11 cellular contexts compared by ENCODE assay signal in genomic region chr16:728890-729744, GRCh38. TPM values are rescaled to one million over a fixed set of nuclear protein-coding genes. Genes with fewer than 3 reads are reported as not detected.
DNase-seq lines count a peak whose midpoint lies in the region; ATAC-seq and TF ChIP-seq lines count a peak whose summit lies in the region.
"Had no signal": no experiment of that assay in that cellular context is flagged by ENCODE, and none has a peak within 500 bp of the region (broad histone marks: within the 10 kb centered on the region; RNA-seq: fewer than 3 reads in every experiment).

No MANE protein-coding gene starts in this region.

- peak overlapping the region; percentile 65 for H3K4me3 Mint-ChIP-seq in activated naive CD8-positive, alpha-beta T cell treated with anti-CD3 and anti-CD28 coated beads for 36 hours
- peak overlapping the region in 4 of 5 donors; percentile 44 to 70 (median 63) for H3K4me3 Mint-ChIP-seq in immature natural killer cell

- H3K27me3 Mint-ChIP-seq in activated naive CD8-positive, alpha-beta T cell treated with anti-CD3 and anti-CD28 coated beads for 36 hours, result no peaks in the 10 kb centered on the region
- H3K27me3 Mint-ChIP-seq in immature natural killer cell (ENCODE audit: low read depth in 3 of 3), result peaks cover 2 to 11% (median 3%) of the 10 kb centered on the region in 3 donors

- TF ChIP-seq CTCF in heart left ventricle (IDR thresholded peaks at IDR 0.05) (no peak), upper lobe of right lung (IDR thresholded peaks at IDR 0.05) (no peak)

- DNase-seq in heart left ventricle (peak in 3 of 5 donors; percentile 20 to 33 (median 30)), left cardiac atrium (no peak), immature natural killer cell (no peak), upper lobe of right lung (peak; percentile 67)
- no peak for DNase-seq in activated naive CD8-positive, alpha-beta T cell treated with anti-CD3 and anti-CD28 coated beads for 36 hours
- DNase-seq: NCI-H1105 had no signal

- H3K36me3 ChIP-seq in heart left ventricle, result peaks cover 0 to 38% (median 25%) of the 10 kb centered on the region in 9 donors
- peaks cover 8% of the 10 kb centered on the region for H3K36me3 ChIP-seq in upper lobe of right lung

- peaks cover 3% of the 10 kb centered on the region for H3K4me1 Mint-ChIP-seq in activated naive CD8-positive, alpha-beta T cell treated with anti-CD3 and anti-CD28 coated beads for 36 hours
- H3K4me1 Mint-ChIP-seq in immature natural killer cell, result no peaks in the 10 kb centered on the region

- H3K4me3 ChIP-seq in heart left ventricle (peak overlapping the region in 5 of 12 donors; percentile 56 to 65 (median 62)), upper lobe of right lung (no peak overlapping the region)

- H3K4me1 ChIP-seq in heart left ventricle, result peaks cover 8 to 33% (median 22%) of the 10 kb centered on the region in 12 donors
- H3K4me1 ChIP-seq in upper lobe of right lung, result peaks cover 20% of the 10 kb centered on the region

- H3K27ac Mint-ChIP-seq in activated naive CD8-positive, alpha-beta T cell treated with anti-CD3 and anti-CD28 coated beads for 36 hours, result no peak overlapping the region
- H3K27ac Mint-ChIP-seq in immature natural killer cell, result peak overlapping the region in 1 of 6 donors; percentile 20

- H3K9me3 ChIP-seq in heart left ventricle, result no peaks in the 10 kb centered on the region
- no peaks in the 10 kb centered on the region for H3K9me3 ChIP-seq in upper lobe of right lung
- H3K9me3 ChIP-seq: colonic mucosa, prostate gland had no signal

- H3K9me3 Mint-ChIP-seq in activated naive CD8-positive, alpha-beta T cell treated with anti-CD3 and anti-CD28 coated beads for 36 hours, result no peaks in the 10 kb centered on the region
- no peaks in the 10 kb centered on the region for H3K9me3 Mint-ChIP-seq in immature natural killer cell

- WGBS in heart left ventricle, 4 donors, result 42 to 83% (median 62%) methylated on average over 27 to 55 of the region's 55 CpGs

- no peak for TF ChIP-seq POLR2A in heart left ventricle (IDR thresholded peaks at IDR 0.05)

- H3K27ac ChIP-seq in heart left ventricle, result no peak overlapping the region
- no peak overlapping the region for H3K27ac ChIP-seq in upper lobe of right lung
- H3K27ac ChIP-seq: colonic mucosa, prostate gland had no signal

- intact Hi-C loops in heart left ventricle (cut with DNase I) (no loop called here), left cardiac atrium (cut with DNase I) (no loop called here), upper lobe of right lung (cut with DNase I) (no loop called here)

- H3K27me3 ChIP-seq in heart left ventricle (peaks cover 0 to 24% (median 0%) of the 10 kb centered on the region in 9 donors), upper lobe of right lung (peaks cover 16% of the 10 kb centered on the region)

- ATAC-seq in heart left ventricle (no peak), left cardiac atrium (no peak), upper lobe of right lung (no peak), GM18873 (IDR thresholded peaks at IDR 0.05; ENCODE audit: low FRiP score, unreplicated experiment) (no peak), HG03175 (IDR thresholded peaks at IDR 0.05; ENCODE audit: unreplicated experiment) (no peak), GM18907 (IDR thresholded peaks at IDR 0.05; ENCODE audit: unreplicated experiment) (no peak)

- H3K36me3 Mint-ChIP-seq in activated naive CD8-positive, alpha-beta T cell treated with anti-CD3 and anti-CD28 coated beads for 36 hours, result no peaks in the 10 kb centered on the region
- no peaks in the 10 kb centered on the region for H3K36me3 Mint-ChIP-seq in immature natural killer cell

RNA-seq across cellular contexts. Expression of gene HAGHL, which starts 2.2 kb away (rescaled TPM):
- 10 to 100 TPM in 7 of 9 donors, 1 to 10 TPM in 2; 5.0 to 16.4 (median 11.9) TPM for total RNA-seq in heart left ventricle
- 10 to 100 TPM; 11.3 to 44.2 TPM for polyA plus RNA-seq in heart left ventricle
- 10 to 100 TPM; 12.0 to 15.8 TPM for total RNA-seq in left cardiac atrium
- 10 to 100 TPM; 22.9 to 24.4 TPM for total RNA-seq in activated naive CD8-positive, alpha-beta T cell treated with anti-CD3 and anti-CD28 coated beads for 36 hours
- polyA plus RNA-seq in immature natural killer cell, result 10 to 100 TPM in 1 of 3 donors, 1 to 10 TPM in 2; 6.4 to 12.0 (median 9.1) TPM
- 8.9 TPM for total RNA-seq in upper lobe of right lung

RNA-seq across cellular contexts. Expression of gene CCDC78, which starts 2.9 kb away (rescaled TPM):
- total RNA-seq in heart left ventricle (1 to 10 TPM in 1 of 9 donors, under 1 TPM in 5, not detected in 3; 0.35 to 1.3 (median 0.54) TPM), left cardiac atrium (under 1 TPM; 0.50 to 0.56 TPM), upper lobe of right lung (0.78 TPM)
- polyA plus RNA-seq in heart left ventricle (1 to 10 TPM in 1 of 2 donors, under 1 TPM in 1; 0.60 to 1.3 TPM), immature natural killer cell (1 to 10 TPM in 2 of 3 donors, under 1 TPM in 1; 0.34 to 1.7 (median 1.4) TPM)
- total RNA-seq in activated naive CD8-positive, alpha-beta T cell treated with anti-CD3 and anti-CD28 coated beads for 36 hours, result 1 to 10 TPM; 6.5 to 8.1 TPM

RNA-seq across cellular contexts. Expression of gene ANTKMT, which starts 8.2 kb away (rescaled TPM):
- total RNA-seq in heart left ventricle (10 to 100 TPM; 30.2 to 48.6 (median 36.0) TPM), left cardiac atrium (10 to 100 TPM; 32.5 to 36.8 TPM), upper lobe of right lung (30.5 TPM)
- polyA plus RNA-seq in heart left ventricle (10 to 100 TPM; 22.9 to 42.4 TPM), immature natural killer cell (100 to 1,000 TPM in 1 of 3 donors, 10 to 100 TPM in 2; 71.7 to 110 (median 94.1) TPM)
- 10 to 100 TPM; 37.3 to 40.1 TPM for total RNA-seq in activated naive CD8-positive, alpha-beta T cell treated with anti-CD3 and anti-CD28 coated beads for 36 hours

RNA-seq across cellular contexts. Expression of gene CIAO3, which starts 11.7 kb away (rescaled TPM):
- total RNA-seq in heart left ventricle (10 to 100 TPM; 21.4 to 33.1 (median 26.8) TPM), left cardiac atrium (10 to 100 TPM; 22.6 to 23.3 TPM), upper lobe of right lung (24.2 TPM)
- polyA plus RNA-seq in heart left ventricle (10 to 100 TPM; 36.0 to 41.5 TPM), immature natural killer cell (10 to 100 TPM in 2 of 3 donors, 1 to 10 TPM in 1; 4.6 to 25.5 (median 17.5) TPM)
- 10 to 100 TPM; 18.3 to 19.8 TPM for total RNA-seq in activated naive CD8-positive, alpha-beta T cell treated with anti-CD3 and anti-CD28 coated beads for 36 hours

RNA-seq across cellular contexts. Expression of gene METRN, which starts 14.2 kb away (rescaled TPM):
- total RNA-seq in heart left ventricle, result 10 to 100 TPM; 50.5 to 79.4 (median 60.7) TPM
- polyA plus RNA-seq in heart left ventricle, result 10 to 100 TPM; 31.2 to 69.0 TPM
- 10 to 100 TPM; 53.7 to 56.8 TPM for total RNA-seq in left cardiac atrium
- 10 to 100 TPM; 22.3 to 25.3 TPM for total RNA-seq in activated naive CD8-positive, alpha-beta T cell treated with anti-CD3 and anti-CD28 coated beads for 36 hours
- polyA plus RNA-seq in immature natural killer cell, result 10 to 100 TPM; 29.6 to 61.7 (median 45.4) TPM
- total RNA-seq in upper lobe of right lung, result 30.4 TPM

Comparison
In these comparisons a context has a peak if more than half of its experiments do, and no peak if none do; other contexts are left out.
1. DNase-seq: peak in heart left ventricle (3 of 5) and upper lobe of right lung (single experiment); none in left cardiac atrium (single experiment), activated naive CD8-positive, alpha-beta T cell treated with anti-CD3 and anti-CD28 coated beads for 36 hours (single experiment) and immature natural killer cell (0 of 3).